ENCODE assay signal across 10 cellular contexts in genomic region chr7:94392391-94392782, GRCh38. TPM values are rescaled to one million over a fixed set of nuclear protein-coding genes. Genes with fewer than 3 reads are reported as not detected.
DNase-seq lines count a peak whose midpoint lies in the region; ATAC-seq and TF ChIP-seq lines count a peak whose summit lies in the region.
"Had no signal": no experiment of that assay in that cellular context is flagged by ENCODE, and none has a peak within 500 bp of the region (broad histone marks: within the 10 kb centered on the region; RNA-seq: fewer than 3 reads in every experiment).

No MANE protein-coding gene starts in this region.

- TF ChIP-seq CTCF in activated CD8-positive, alpha-beta T cell treated with anti-CD3 and anti-CD28 coated beads for 36 hours (IDR thresholded peaks at IDR 0.05), result no peak
- TF ChIP-seq CTCF in ascending aorta (IDR thresholded peaks at IDR 0.05), result no peak
- no peak for TF ChIP-seq CTCF in type B pancreatic cell (conservative IDR thresholded peaks at IDR 0.05)
- no peak for TF ChIP-seq CTCF in endothelial cell (IDR thresholded peaks at IDR 0.05; ENCODE audit: unreplicated experiment)

- ATAC-seq in activated CD8-positive, alpha-beta T cell treated with anti-CD3 and anti-CD28 coated beads for 36 hours, result peak; percentile 69
- ATAC-seq in activated CD8-positive, alpha-beta T cell treated with anti-CD3 and anti-CD28 coated beads, Interleukin-2, amount 10 ng/mL, durations not matched to agents 7 days and 5 days, result no peak
- ATAC-seq in GM19467 (IDR thresholded peaks at IDR 0.05; ENCODE audit: unreplicated experiment), result no peak

- no peaks in the 10 kb centered on the region for H3K36me3 ChIP-seq in ascending aorta
- no peaks in the 10 kb centered on the region for H3K36me3 ChIP-seq in muscle layer of colon (ENCODE audit: insufficient read depth, low read length)

- H3K4me1 ChIP-seq in ascending aorta (peaks cover 3 to 17% of the 10 kb centered on the region in 2 donors), muscle layer of colon (ENCODE audit: insufficient read depth, low read length) (peaks cover 27% of the 10 kb centered on the region)

- H3K4me3 Mint-ChIP-seq in activated CD8-positive, alpha-beta T cell treated with anti-CD3 and anti-CD28 coated beads for 36 hours, result no peak overlapping the region
- H3K4me3 Mint-ChIP-seq in activated CD8-positive, alpha-beta T cell treated with anti-CD3 and anti-CD28 coated beads, Interleukin-2, amount 10 ng/mL, durations not matched to agents 7 days and 5 days, result no peak overlapping the region
- peak overlapping the region; percentile 94 for H3K4me3 Mint-ChIP-seq in type B pancreatic cell
- no peak overlapping the region for H3K4me3 Mint-ChIP-seq in endothelial cell (ENCODE audit: unreplicated experiment)

- H3K4me3 ChIP-seq in ascending aorta (peak overlapping the region in 1 of 2 donors; percentile 20), muscle layer of colon (ENCODE audit: low read depth in 1 of 2, low read length in 2 of 2) (no peak overlapping the region)

- no peaks in the 10 kb centered on the region for H3K36me3 Mint-ChIP-seq in activated CD8-positive, alpha-beta T cell treated with anti-CD3 and anti-CD28 coated beads for 36 hours (ENCODE audit: low read depth)
- no peaks in the 10 kb centered on the region for H3K36me3 Mint-ChIP-seq in activated CD8-positive, alpha-beta T cell treated with anti-CD3 and anti-CD28 coated beads, Interleukin-2, amount 10 ng/mL, durations not matched to agents 7 days and 5 days (ENCODE audit: low read depth)
- peaks cover 9% of the 10 kb centered on the region for H3K36me3 Mint-ChIP-seq in type B pancreatic cell
- H3K36me3 Mint-ChIP-seq in endothelial cell (ENCODE audit: low read depth, unreplicated experiment), result no peaks in the 10 kb centered on the region
- H3K36me3 Mint-ChIP-seq: T-cell had no signal

- peak overlapping the region; percentile 91 to 97 for H3K27ac ChIP-seq in ascending aorta
- H3K27ac ChIP-seq in muscle layer of colon (ENCODE audit: low read depth, low read length), result peak overlapping the region; percentile 87

- H3K9me3 ChIP-seq in ascending aorta (no peaks in the 10 kb centered on the region), muscle layer of colon (ENCODE audit: low read length) (no peaks in the 10 kb centered on the region)

- H3K4me1 Mint-ChIP-seq in activated CD8-positive, alpha-beta T cell treated with anti-CD3 and anti-CD28 coated beads for 36 hours (ENCODE audit: low read depth), result peaks cover 26% of the 10 kb centered on the region
- H3K4me1 Mint-ChIP-seq in activated CD8-positive, alpha-beta T cell treated with anti-CD3 and anti-CD28 coated beads, Interleukin-2, amount 10 ng/mL, durations not matched to agents 7 days and 5 days (ENCODE audit: low read depth), result peaks cover 32% of the 10 kb centered on the region
- H3K4me1 Mint-ChIP-seq in type B pancreatic cell (ENCODE audit: unreplicated experiment) (peaks cover 27% of the 10 kb centered on the region), endothelial cell (ENCODE audit: unreplicated experiment) (peaks cover 9% of the 10 kb centered on the region)

- intact Hi-C loops in activated CD8-positive, alpha-beta T cell treated with anti-CD3 and anti-CD28 coated beads for 36 hours (cut with micrococcal nuclease), result loop anchor here (10.0 kb wide), 4 partner anchors 308 to 1148 kb away; partner anchors contain the start of gene TFPI2
- intact Hi-C loops in ascending aorta (cut with DNase I), result loop anchor here (10.0 kb wide), 2 partner anchors 208 to 388 kb away; partner anchors contain the start of gene BET1

- H3K9ac ChIP-seq in muscle layer of colon (ENCODE audit: low read length), result no peak overlapping the region

- no peak for DNase-seq in activated CD8-positive, alpha-beta T cell treated with anti-CD3 and anti-CD28 coated beads for 36 hours
- DNase-seq in activated CD8-positive, alpha-beta T cell treated with anti-CD3 and anti-CD28 coated beads, Interleukin-2, amount 10 ng/mL, durations not matched to agents 7 days and 5 days, result no peak
- DNase-seq in ascending aorta (ENCODE audit: low spot score in 2 of 2), result no peak
- no peak for DNase-seq in type B pancreatic cell (ENCODE audit: extremely low spot score, unreplicated experiment)
- DNase-seq in endothelial cell (ENCODE audit: low spot score), result no peak
- DNase-seq in amygdala (lab: John Stamatoyannopoulos, UW), result no peak
- DNase-seq: NCI-H1694, T-cell had no signal

- POLR2A ChIA-PET in activated CD8-positive, alpha-beta T cell treated with anti-CD3 and anti-CD28 coated beads for 36 hours (lab: Charles Lee), result no interaction called here
- POLR2A ChIA-PET in activated CD8-positive, alpha-beta T cell treated with anti-CD3 and anti-CD28 coated beads, Interleukin-2, amount 10 ng/mL, durations not matched to agents 7 days and 5 days (lab: Charles Lee), result no interaction called here

- H3K27me3 ChIP-seq in ascending aorta (no peaks in the 10 kb centered on the region), muscle layer of colon (ENCODE audit: control insufficient read depth in 1 of 2, insufficient read depth in 2 of 2, low read length in 2 of 2) (no peaks in the 10 kb centered on the region)

- CTCF ChIA-PET in activated CD8-positive, alpha-beta T cell treated with anti-CD3 and anti-CD28 coated beads for 36 hours (lab: Charles Lee), result no interaction called here
- CTCF ChIA-PET in activated CD8-positive, alpha-beta T cell treated with anti-CD3 and anti-CD28 coated beads, Interleukin-2, amount 10 ng/mL, durations not matched to agents 7 days and 5 days (lab: Charles Lee), result no interaction called here

- no peaks in the 10 kb centered on the region for H3K9me3 Mint-ChIP-seq in activated CD8-positive, alpha-beta T cell treated with anti-CD3 and anti-CD28 coated beads for 36 hours
- H3K9me3 Mint-ChIP-seq in activated CD8-positive, alpha-beta T cell treated with anti-CD3 and anti-CD28 coated beads, Interleukin-2, amount 10 ng/mL, durations not matched to agents 7 days and 5 days (ENCODE audit: insufficient read depth), result no peaks in the 10 kb centered on the region
- H3K9me3 Mint-ChIP-seq in type B pancreatic cell, result no peaks in the 10 kb centered on the region
- H3K9me3 Mint-ChIP-seq in endothelial cell (ENCODE audit: unreplicated experiment), result no peaks in the 10 kb centered on the region

- peaks cover 18% of the 10 kb centered on the region for H3K27me3 Mint-ChIP-seq in activated CD8-positive, alpha-beta T cell treated with anti-CD3 and anti-CD28 coated beads for 36 hours
- peaks cover 8% of the 10 kb centered on the region for H3K27me3 Mint-ChIP-seq in activated CD8-positive, alpha-beta T cell treated with anti-CD3 and anti-CD28 coated beads, Interleukin-2, amount 10 ng/mL, durations not matched to agents 7 days and 5 days (ENCODE audit: low read depth)
- H3K27me3 Mint-ChIP-seq in type B pancreatic cell, result peaks cover 18% of the 10 kb centered on the region
- peaks cover 10% of the 10 kb centered on the region for H3K27me3 Mint-ChIP-seq in endothelial cell (ENCODE audit: unreplicated experiment)

- no peak overlapping the region for H3K27ac Mint-ChIP-seq in activated CD8-positive, alpha-beta T cell treated with anti-CD3 and anti-CD28 coated beads for 36 hours
- no peak overlapping the region for H3K27ac Mint-ChIP-seq in activated CD8-positive, alpha-beta T cell treated with anti-CD3 and anti-CD28 coated beads, Interleukin-2, amount 10 ng/mL, durations not matched to agents 7 days and 5 days
- H3K27ac Mint-ChIP-seq in type B pancreatic cell (peak overlapping the region; percentile 76), endothelial cell (ENCODE audit: unreplicated experiment) (no peak overlapping the region)

RNA-seq across cellular contexts. Expression of gene COL1A2, which starts 2.3 kb away (rescaled TPM):
- under 1 TPM; 0.47 to 0.56 TPM for total RNA-seq in activated CD8-positive, alpha-beta T cell treated with anti-CD3 and anti-CD28 coated beads for 36 hours
- total RNA-seq in activated CD8-positive, alpha-beta T cell treated with anti-CD3 and anti-CD28 coated beads, Interleukin-2, amount 10 ng/mL, durations not matched to agents 7 days and 5 days, result under 1 TPM; 0.16 to 0.21 TPM
- 692 TPM for total RNA-seq in ascending aorta
- 23.0 and 692 TPM in 2 replicates for total RNA-seq in type B pancreatic cell (ENCODE audit: low replicate concordance)
- 169 TPM for total RNA-seq in endothelial cell (ENCODE audit: unreplicated experiment)

Comparison
In these comparisons a context has a peak if more than half of its experiments do, and no peak if none do; other contexts are left out.
1. RNA of gene COL1A2, which starts 2.3 kb away (total RNA-seq): 692 TPM in ascending aorta (single experiment), 23.0 to 692 TPM in type B pancreatic cell and 169 TPM in endothelial cell (single experiment); 0.47 to 0.56 TPM in activated CD8-positive, alpha-beta T cell treated with anti-CD3 and anti-CD28 coated beads for 36 hours and 0.16 to 0.21 TPM in activated CD8-positive, alpha-beta T cell treated with anti-CD3 and anti-CD28 coated beads, Interleukin-2, amount 10 ng/mL, durations not matched to agents 7 days and 5 days; every median in the first group is over 10 times any median in the second.